In genomic region chr4:88823058-88823919, GRCh38 we compare ENCODE assay signal across 8 cellular contexts.
DNase-seq lines count a peak whose midpoint lies in the region; ATAC-seq and TF ChIP-seq lines count a peak whose summit lies in the region.

No MANE protein-coding gene starts in this region.

- ATAC-seq in GM18868 (IDR thresholded peaks at IDR 0.05; ENCODE audit: unreplicated experiment): peak; percentile 96
- peak; percentile 98 for ATAC-seq in HG03108 (IDR thresholded peaks at IDR 0.05; ENCODE audit: unreplicated experiment)

- no peaks in the 10 kb centered on the region for H3K36me3 ChIP-seq in ectodermal cell (ENCODE audit: control insufficient read depth, insufficient read depth, low read length)

- H3K4me3 ChIP-seq in AG04450 (ENCODE audit: low read depth, low read length) (peak overlapping the region; percentile 78), ectodermal cell (ENCODE audit: insufficient read depth, low read depth, low read length) (peak overlapping the region; percentile 31), lower leg skin (ENCODE audit: low read depth, poor library complexity, severe bottlenecking) (peak overlapping the region; percentile 39)

- no peak for TF ChIP-seq POLR2A in lower leg skin (IDR thresholded peaks at IDR 0.05)

- H3K9me3 ChIP-seq in AG04450 (ENCODE audit: control insufficient read depth, insufficient read depth, low read length) (no peaks in the 10 kb centered on the region), ectodermal cell (ENCODE audit: control insufficient read depth, low read length) (no peaks in the 10 kb centered on the region)

- H3K27ac ChIP-seq in AG04450 (ENCODE audit: low read depth, low read length) (peak overlapping the region; percentile 86), ectodermal cell (ENCODE audit: insufficient read depth, low read depth, low read length, poor library complexity, severe bottlenecking) (peak overlapping the region; percentile 92)

- H3K27me3 ChIP-seq in AG04450 (ENCODE audit: control insufficient read depth, insufficient read depth, low read length) (no peaks in the 10 kb centered on the region), ectodermal cell (ENCODE audit: control insufficient read depth, insufficient read depth, low read length, poor library complexity, severe bottlenecking) (no peaks in the 10 kb centered on the region)

- WGBS in ectodermal cell, 2 experiments: 7 to 11% methylated on average over 16 of the region's 16 CpGs
- 0 to 3% methylated on average over 16 of the region's 16 CpGs for WGBS in lower leg skin, 2 donors

- no peaks in the 10 kb centered on the region for H3K4me1 ChIP-seq in ectodermal cell (ENCODE audit: control insufficient read depth, insufficient read depth, low read length)

- POLR2A ChIA-PET in AG04450 (lab: Yijun Ruan, JAX): interaction anchor here (1.0 to 1.4 kb wide), 2 partner anchors 115 to 197 kb away, joined by 3 read pairs; no protein-coding TSS in a partner anchor

- TF ChIP-seq CTCF in AG04450 (IDR thresholded peaks at IDR 0.05; ENCODE audit: low read depth, low read length) (no peak), lower leg skin (IDR thresholded peaks at IDR 0.05) (no peak)

- peak; percentile 90 for DNase-seq in AG04450 (ENCODE audit: low read depth, low spot score)
- DNase-seq in NCI-H446 treated with DMSO at 0.1 percent for 48 hours (lab: John Stamatoyannopoulos, UW): peak; percentile 71
- DNase-seq in activated CD4-positive, alpha-beta T cell treated with anti-CD3 and anti-CD28 coated beads, Interleukin-2, amount 50 U/mL, for 48 hours: peak; percentile 51 to 69
- DNase-seq in lower leg skin (ENCODE audit: low spot score in 2 of 2): peak; percentile 91 to 95
- DNase-seq in stimulated activated CD4-positive, alpha-beta T cell treated with anti-CD3 and anti-CD28 coated beads, Interleukin-4, amount 100 ng/mL, for 48 hours (ENCODE audit: low read depth in 2 of 2): peak; percentile 47 to 48

- intact Hi-C loops in lower leg skin (cut with DNase I; ENCODE audit: low total_unique reads): no loop called here

- CTCF ChIA-PET in AG04450 (lab: Charles Lee): no interaction called here

Comparison
In these comparisons a context has a peak if more than half of its experiments do, and no peak if none do; other contexts are left out.
1. Peak in every context shown above with its lines: DNase-seq, ATAC-seq, H3K4me3 ChIP-seq and H3K27ac ChIP-seq.